22 cellular contexts compared by ENCODE assay signal in the genomic region with DNA sequence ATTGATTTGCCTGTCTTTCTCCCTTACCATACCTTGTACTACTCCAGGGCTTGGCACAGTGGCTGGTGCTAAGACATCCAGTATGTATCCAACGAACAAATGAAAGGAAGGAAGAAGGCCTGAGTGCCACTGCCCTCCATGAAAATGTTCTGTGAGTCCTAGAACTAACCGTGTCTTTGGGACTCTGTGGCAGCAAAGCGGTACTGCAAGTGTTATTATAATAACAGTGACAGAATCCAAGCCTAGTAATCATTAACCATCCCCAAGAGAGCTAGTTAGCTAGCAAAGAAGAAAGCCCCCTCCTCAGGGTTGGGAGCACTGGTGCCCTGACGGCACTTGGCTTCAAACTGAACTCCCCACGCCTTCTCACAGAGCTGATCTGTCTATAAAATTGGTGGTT.
DNase-seq lines count a peak whose midpoint lies in the region; ATAC-seq and TF ChIP-seq lines count a peak whose summit lies in the region.
"Had no signal": no experiment of that assay in that cellular context is flagged by ENCODE, and none has a peak within 500 bp of the region (broad histone marks: within the 10 kb centered on the region; RNA-seq: fewer than 3 reads in every experiment).

No MANE protein-coding gene starts in this region.

- H3K27me3 ChIP-seq in heart right ventricle = peaks cover 0 to 10% (median 0%) of the 10 kb centered on the region in 7 donors
- H3K27me3 ChIP-seq: SJSA1 had no signal

- intact Hi-C loops in heart right ventricle (cut with DNase I) = no loop called here

- peaks cover 1% of the 10 kb centered on the region for H3K27me3 Mint-ChIP-seq in glutamatergic neuron (ENCODE audit: unreplicated experiment)
- H3K27me3 Mint-ChIP-seq in nephron (ENCODE audit: low read depth) = peaks cover 11% of the 10 kb centered on the region
- H3K27me3 Mint-ChIP-seq in type B pancreatic cell = no peaks in the 10 kb centered on the region
- H3K27me3 Mint-ChIP-seq in nephron progenitor cell (ENCODE audit: low read depth, poor library complexity) = peaks cover 6% of the 10 kb centered on the region
- H3K27me3 Mint-ChIP-seq: CD4-positive, CD25-positive, alpha-beta regulatory T cell had no signal

- no peak for ATAC-seq in heart right ventricle
- ATAC-seq: GM12878 had no signal

- no peak overlapping the region for H3K4me3 ChIP-seq in heart right ventricle
- H3K4me3 ChIP-seq: GM12878, SJSA1 had no signal

- DNase-seq in NCI-H526 (lab: John Stamatoyannopoulos, UW) (peak; percentile 11 to 58), glutamatergic neuron (no peak), type B pancreatic cell (ENCODE audit: extremely low spot score, unreplicated experiment) (no peak), AG08395 (ENCODE audit: low spot score) (no peak), heart right ventricle (no peak), nephron progenitor cell (no peak)
- DNase-seq: CD4-positive, CD25-positive, alpha-beta regulatory T cell; COR-L47; DMS 273 treated with DMSO at 0.1 percent for 48 hours; DND-41; HFFc6; KBM-7; NCI-H1092 treated with DMSO at 0.1 percent for 48 hours; NCI-H1436 treated with DMSO at 0.1 percent for 48 hours; NCI-H2029; NCI-H2227 treated with DMSO at 0.1 percent for 48 hours; NCI-H510A treated with DMSO at 0.1 percent for 48 hours; OCI-M1 had no signal

- WGBS in heart right ventricle, 2 donors = 73 to 80% methylated on average over 5 of the region's 5 CpGs

- H3K9me3 Mint-ChIP-seq in glutamatergic neuron (ENCODE audit: unreplicated experiment) (peaks cover 2% of the 10 kb centered on the region), nephron (peaks cover 3% of the 10 kb centered on the region), type B pancreatic cell (no peaks in the 10 kb centered on the region), nephron progenitor cell (no peaks in the 10 kb centered on the region)

- H3K27ac Mint-ChIP-seq in glutamatergic neuron (ENCODE audit: unreplicated experiment) (no peak overlapping the region), nephron (peak overlapping the region in 2 of 3 experiments; percentile 44 to 91), type B pancreatic cell (peak overlapping the region; percentile 36), nephron progenitor cell (no peak overlapping the region)
- H3K27ac Mint-ChIP-seq: CD4-positive, CD25-positive, alpha-beta regulatory T cell; HFFc6 had no signal

- H3K36me3 ChIP-seq in heart right ventricle = no peaks in the 10 kb centered on the region
- H3K36me3 ChIP-seq: SJSA1 had no signal

- no peaks in the 10 kb centered on the region for H3K4me1 ChIP-seq in heart right ventricle
- H3K4me1 ChIP-seq: SJSA1 had no signal

- H3K9me3 ChIP-seq in heart right ventricle = peaks cover 0 to 17% (median 0%) of the 10 kb centered on the region in 11 donors
- H3K9me3 ChIP-seq: SJSA1 had no signal

- H3K4me1 Mint-ChIP-seq in glutamatergic neuron (ENCODE audit: low read depth, unreplicated experiment) (no peaks in the 10 kb centered on the region), nephron (peaks cover 18% of the 10 kb centered on the region), type B pancreatic cell (ENCODE audit: unreplicated experiment) (peaks cover 11% of the 10 kb centered on the region), nephron progenitor cell (peaks cover 8% of the 10 kb centered on the region)
- H3K4me1 Mint-ChIP-seq: CD4-positive, CD25-positive, alpha-beta regulatory T cell had no signal

- H3K27ac ChIP-seq in heart right ventricle = no peak overlapping the region
- H3K27ac ChIP-seq: HL-60, SJSA1 had no signal

- H3K36me3 Mint-ChIP-seq in glutamatergic neuron (ENCODE audit: unreplicated experiment) (no peaks in the 10 kb centered on the region), nephron (ENCODE audit: low read depth) (no peaks in the 10 kb centered on the region), type B pancreatic cell (no peaks in the 10 kb centered on the region), nephron progenitor cell (ENCODE audit: low read depth) (no peaks in the 10 kb centered on the region)
- H3K36me3 Mint-ChIP-seq: CD4-positive, CD25-positive, alpha-beta regulatory T cell had no signal

- H3K4me3 Mint-ChIP-seq in glutamatergic neuron (ENCODE audit: unreplicated experiment) (no peak overlapping the region), nephron (no peak overlapping the region), type B pancreatic cell (no peak overlapping the region), nephron progenitor cell (no peak overlapping the region)
- H3K4me3 Mint-ChIP-seq: CD4-positive, CD25-positive, alpha-beta regulatory T cell; HFFc6 had no signal

- TF ChIP-seq CTCF in glutamatergic neuron (IDR thresholded peaks at IDR 0.05; ENCODE audit: partially characterized antibody, unreplicated experiment) = peak; percentile 41
- no peak for TF ChIP-seq CTCF in nephron (IDR thresholded peaks at IDR 0.05; ENCODE audit: unreplicated experiment in 3 of 3)
- peak; percentile 39 for TF ChIP-seq CTCF in type B pancreatic cell (conservative IDR thresholded peaks at IDR 0.05)
- peak in 1 of 9 donors; percentile 4 for TF ChIP-seq CTCF in heart right ventricle (IDR thresholded peaks at IDR 0.05)
- no peak for TF ChIP-seq CTCF in nephron progenitor cell (IDR thresholded peaks at IDR 0.05)

Comparison
In these comparisons a context has a peak if more than half of its experiments do, and no peak if none do; other contexts are left out.
1. DNase-seq: peak in NCI-H526 (2 of 2); none in glutamatergic neuron (single experiment), type B pancreatic cell (single experiment), AG08395 (single experiment), heart right ventricle (0 of 2) and nephron progenitor cell (single experiment).
2. H3K27ac Mint-ChIP-seq: peak in nephron (2 of 3) and type B pancreatic cell (single experiment); none in glutamatergic neuron (single experiment) and nephron progenitor cell (single experiment).
3. CTCF ChIP-seq: peak in glutamatergic neuron (single experiment) and type B pancreatic cell (single experiment); none in nephron (0 of 3) and nephron progenitor cell (single experiment).